In the genomic region with DNA sequence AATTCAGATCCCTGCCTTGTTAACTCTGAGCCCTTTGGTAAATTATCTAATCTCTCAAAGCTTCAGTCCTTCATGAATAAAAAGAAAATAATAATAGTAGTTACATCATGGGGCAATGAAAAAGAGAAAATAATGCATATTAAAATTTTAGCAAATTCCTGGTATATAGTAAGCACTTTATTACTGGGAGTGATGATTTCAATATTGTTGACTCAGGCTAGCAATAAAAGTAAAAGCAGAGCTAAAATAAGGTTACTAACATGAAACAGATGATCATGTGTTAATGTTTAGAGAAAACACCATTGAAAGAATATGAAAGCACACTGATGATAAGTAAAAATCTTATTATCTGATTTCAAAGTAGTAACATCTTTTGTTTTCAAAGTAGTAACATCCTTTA, we compare ENCODE assay signal across 14 cellular contexts. TPM values are rescaled to one million over a fixed set of nuclear protein-coding genes. Genes with fewer than 3 reads are reported as not detected.
DNase-seq lines count a peak whose midpoint lies in the region; FAIRE-seq and TF ChIP-seq lines count a peak whose summit lies in the region.
"Had no signal": no experiment of that assay in that cellular context is flagged by ENCODE, and none has a peak within 500 bp of the region (broad histone marks: within the 10 kb centered on the region; RNA-seq: fewer than 3 reads in every experiment).

No MANE protein-coding gene starts in this region.

- no peak overlapping the region for H2BK120ac ChIP-seq in trophoblast cell (ENCODE audit: insufficient read depth, low read length, poor library complexity)

- H3K18ac ChIP-seq in trophoblast cell (ENCODE audit: low read length), result no peak overlapping the region

- H2BK5ac ChIP-seq in trophoblast cell (ENCODE audit: low read depth, low read length, poor library complexity), result no peak overlapping the region

- no peaks in the 10 kb centered on the region for H3K79me1 ChIP-seq in trophoblast cell (ENCODE audit: low read length)

- TF ChIP-seq CTCF in AG09309 (IDR thresholded peaks at IDR 0.05; ENCODE audit: control insufficient read depth, insufficient read depth, low read depth, low read length, missing control alignments) (no peak), testis (IDR thresholded peaks at IDR 0.05) (no peak)

- no peak overlapping the region for H2AFZ ChIP-seq in trophoblast cell (ENCODE audit: insufficient read depth, low read length, poor library complexity)

- no peak overlapping the region for H3K4ac ChIP-seq in trophoblast cell (ENCODE audit: low read depth, low read length)

- H3K14ac ChIP-seq in trophoblast cell (ENCODE audit: low read length), result no peak overlapping the region

- H3K23ac ChIP-seq in trophoblast cell (ENCODE audit: low read length), result no peak overlapping the region

- no peaks in the 10 kb centered on the region for H3K79me2 ChIP-seq in trophoblast cell (ENCODE audit: control insufficient read depth, insufficient read depth, low read length, poor library complexity)

- H3K27ac ChIP-seq in testis (no peak overlapping the region), trophoblast cell (ENCODE audit: low read depth, low read length) (no peak overlapping the region)
- H3K27ac ChIP-seq: BLaER1, HL-60 had no signal

- no peak overlapping the region for H3K4me2 ChIP-seq in trophoblast cell (ENCODE audit: low read length)
- H3K4me2 ChIP-seq: BLaER1 had no signal

- H3K27me3 ChIP-seq in testis, result no peaks in the 10 kb centered on the region
- no peaks in the 10 kb centered on the region for H3K27me3 ChIP-seq in trophoblast cell (ENCODE audit: insufficient read depth, low read length)
- H3K27me3 ChIP-seq: BLaER1 had no signal

- no peak overlapping the region for H2BK12ac ChIP-seq in trophoblast cell (ENCODE audit: low read length)

- H3K9me3 ChIP-seq in testis (no peaks in the 10 kb centered on the region), trophoblast cell (ENCODE audit: insufficient read depth, low read depth, low read length) (no peaks in the 10 kb centered on the region)
- H3K9me3 ChIP-seq: BLaER1 had no signal

- H3K36me3 ChIP-seq in testis (ENCODE audit: low read depth, missing control alignments) (no peaks in the 10 kb centered on the region), trophoblast cell (ENCODE audit: control insufficient read depth in 1 of 2, insufficient read depth in 2 of 2, low read length in 2 of 2) (peaks cover 19 to 22% of the 10 kb centered on the region in 2 experiments)

- no peak overlapping the region for H3K9ac ChIP-seq in trophoblast cell (ENCODE audit: low read length)
- H3K9ac ChIP-seq: BLaER1 had no signal

- no peak for TF ChIP-seq POLR2A in testis (IDR thresholded peaks at IDR 0.05)

- no peak overlapping the region for H4K12ac ChIP-seq in trophoblast cell (ENCODE audit: low read depth, low read length)

- H4K8ac ChIP-seq in trophoblast cell (ENCODE audit: low read depth, low read length), result no peak overlapping the region

- no peak overlapping the region for H4K91ac ChIP-seq in trophoblast cell (ENCODE audit: low read depth, low read length)

- H3K4me1 ChIP-seq in testis (no peaks in the 10 kb centered on the region), trophoblast cell (ENCODE audit: control insufficient read depth in 1 of 2, insufficient read depth in 2 of 2, low read length in 2 of 2) (no peaks in the 10 kb centered on the region)
- H3K4me1 ChIP-seq: BLaER1 had no signal

- H3K4me3 ChIP-seq in AG09309 (ENCODE audit: control insufficient read depth, low read depth, low read length) (no peak overlapping the region), testis (no peak overlapping the region), trophoblast cell (ENCODE audit: low read depth, low read length) (no peak overlapping the region)
- H3K4me3 ChIP-seq: BLaER1 had no signal

- FAIRE-seq in endometrium (lab: Jason Lieb, UNC), result peak; percentile 99
- peak; percentile 65 for FAIRE-seq in frontal cortex (lab: Jason Lieb, UNC)
- FAIRE-seq: GM12891, H1 had no signal

- intact Hi-C loops in testis (cut with DNase I; ENCODE audit: low total_unique reads), result no loop called here

- H2AK5ac ChIP-seq in trophoblast cell (ENCODE audit: low read length), result no peak overlapping the region

- peak; percentile 20 for DNase-seq in AG09309 (ENCODE audit: low read depth)
- peak; percentile 19 for DNase-seq in GM03348 (ENCODE audit: low spot score)
- DNase-seq in frontal cortex (ENCODE audit: low spot score in 2 of 2), result no peak
- no peak for DNase-seq in testis
- DNase-seq in trophoblast cell, result no peak
- DNase-seq in NOMO-1 (lab: John Stamatoyannopoulos, UW; ENCODE audit: unreplicated experiment in 2 of 2), result no peak
- no peak for DNase-seq in SKM-1 treated with dmso at 0.1 percent for 144 hours (lab: John Stamatoyannopoulos, UW; ENCODE audit: unreplicated experiment)
- DNase-seq: CD8-positive, alpha-beta memory T cell; DMS53 had no signal

RNA-seq across cellular contexts. Expression of a gene that starts 13.6 kb away (rescaled TPM):
- 9.8 TPM for total RNA-seq in frontal cortex
- total RNA-seq in testis, result 10 to 100 TPM; 14.2 to 23.7 TPM
- 19.9 TPM for polyA plus RNA-seq in testis (ENCODE audit: insufficient read depth, low read depth, low replicate concordance)
- polyA plus RNA-seq in trophoblast cell (2013), result 14.3 and 14.7 TPM in 2 replicates

RNA-seq across cellular contexts. Expression of a gene that starts 30.5 kb away (rescaled TPM):
- total RNA-seq in frontal cortex (42.8 TPM), testis (10 to 100 TPM; 47.5 to 51.5 TPM)
- polyA plus RNA-seq in testis (ENCODE audit: insufficient read depth, low read depth, low replicate concordance), result 40.8 TPM
- polyA plus RNA-seq in trophoblast cell (2013), result 66.8 and 67.8 TPM in 2 replicates

Comparison
In these comparisons a context has a peak if more than half of its experiments do, and no peak if none do; other contexts are left out.
1. DNase-seq: peak in AG09309 (single experiment) and GM03348 (single experiment); none in frontal cortex (0 of 2), testis (single experiment), trophoblast cell (0 of 2), NOMO-1 (0 of 2) and SKM-1 treated with dmso at 0.1 percent for 144 hours (single experiment).